Comparison of ENCODE assay signal across 8 cellular contexts in genomic region chr1:247078315-247079140, GRCh38. TPM values are rescaled to one million over a fixed set of nuclear protein-coding genes. Genes with fewer than 3 reads are reported as not detected.
DNase-seq lines count a peak whose midpoint lies in the region; ATAC-seq and TF ChIP-seq lines count a peak whose summit lies in the region.

Gene ZNF670, minus strand, starts transcription at chr1:247078811. Its CDS starts 215 bp downstream, at chr1:247078596.

- no peak within 1 kb of the TSS for H2BK120ac ChIP-seq in mesendoderm (ENCODE audit: low read depth, low read length)

- H3K4ac ChIP-seq in mesendoderm (ENCODE audit: low read depth, low read length): peak within 1 kb of the TSS; percentile 92

- DNase-seq in CD8-positive, alpha-beta T cell: peak; percentile 57 to 83 (median 81)
- DNase-seq in HK-2 (ENCODE audit: unreplicated experiment) (peak; percentile 98), NCI-H82 treated with DMSO at 0.1 percent for 48 hours (lab: John Stamatoyannopoulos, UW; ENCODE audit: unreplicated experiment) (peak; percentile 94), mesendoderm (peak; percentile 99)
- DNase-seq in activated CD8-positive, alpha-beta T cell treated with anti-CD3 and anti-CD28 coated beads, Interleukin-2, amount 10 ng/mL, durations not matched to agents 7 days and 5 days: peak; percentile 86
- peak; percentile 54 to 65 (median 57) for DNase-seq in effector memory CD8-positive, alpha-beta T cell
- peak; percentile 71 for DNase-seq in stimulated activated CD8-positive, alpha-beta memory T cell treated with anti-CD3 and anti-CD28 coated beads, Interleukin-12 subunit alpha, Interleukin-12 subunit beta, amount 100 ng/mL, for 4 hours (ENCODE audit: low read depth)

- H3K56ac ChIP-seq in mesendoderm (ENCODE audit: low read length): peak within 1 kb of the TSS; percentile 96

- no peak for TF ChIP-seq CTCF in CD8-positive, alpha-beta T cell (IDR thresholded peaks at IDR 0.05)

- peak within 1 kb of the TSS; percentile 94 for H3K9ac ChIP-seq in mesendoderm (ENCODE audit: low read length)

- peak within 1 kb of the TSS; percentile 61 for H3K18ac ChIP-seq in mesendoderm (ENCODE audit: low read length)

- no peaks in the 10 kb centered on the region for H3K9me3 ChIP-seq in CD8-positive, alpha-beta T cell (ENCODE audit: low read length)

- H3K36me3 ChIP-seq in CD8-positive, alpha-beta T cell (ENCODE audit: insufficient read depth, low read length): no peaks in the 10 kb centered on the region
- no peaks in the 10 kb centered on the region for H3K36me3 ChIP-seq in mesendoderm (ENCODE audit: control insufficient read depth, insufficient read depth, low read length)

- CTCF ChIA-PET in CD8-positive, alpha-beta T cell (lab: Charles Lee): interaction anchor here (0.5 to 0.6 kb wide), 2 partner anchors 436 to 513 kb away, joined by 3 to 4 read pairs; no protein-coding TSS in a partner anchor
- CTCF ChIA-PET in activated CD8-positive, alpha-beta T cell treated with anti-CD3 and anti-CD28 coated beads, Interleukin-2, amount 10 ng/mL, durations not matched to agents 7 days and 5 days (lab: Charles Lee): interaction anchor here (0.7 kb wide), 1 partner anchor 697 kb away, joined by 5 read pairs; no protein-coding TSS in a partner anchor

- no peak within 1 kb of the TSS for H4K5ac ChIP-seq in mesendoderm (ENCODE audit: low read length)

- H3K23ac ChIP-seq in mesendoderm (ENCODE audit: low read length): peak within 1 kb of the TSS; percentile 57

- no peak within 1 kb of the TSS for H2AK5ac ChIP-seq in mesendoderm (ENCODE audit: low read length)

- POLR2A ChIA-PET in CD8-positive, alpha-beta T cell (lab: Charles Lee): interaction anchor here (1.3 kb wide), 1 partner anchor 132 kb away, joined by 5 read pairs; no protein-coding TSS in a partner anchor
- POLR2A ChIA-PET in activated CD8-positive, alpha-beta T cell treated with anti-CD3 and anti-CD28 coated beads, Interleukin-2, amount 10 ng/mL, durations not matched to agents 7 days and 5 days (lab: Charles Lee): interaction anchor here (1.4 kb wide), 1 partner anchor 95 kb away, joined by 3 read pairs; no protein-coding TSS in a partner anchor

- H2BK5ac ChIP-seq in mesendoderm (ENCODE audit: low read length): peak within 1 kb of the TSS; percentile 52

- peak within 1 kb of the TSS; percentile 80 for H3K4me3 ChIP-seq in CD8-positive, alpha-beta T cell (ENCODE audit: low read depth, low read length)
- H3K4me3 ChIP-seq in mesendoderm (ENCODE audit: low read length): peak within 1 kb of the TSS; percentile 94

- H3K9me3 Mint-ChIP-seq in CD8-positive, alpha-beta T cell: peaks cover 5% of the 10 kb centered on the region
- no peaks in the 10 kb centered on the region for H3K9me3 Mint-ChIP-seq in activated CD8-positive, alpha-beta T cell treated with anti-CD3 and anti-CD28 coated beads, Interleukin-2, amount 10 ng/mL, durations not matched to agents 7 days and 5 days (ENCODE audit: insufficient read depth)
- no peaks in the 10 kb centered on the region for H3K9me3 Mint-ChIP-seq in effector memory CD8-positive, alpha-beta T cell

- peaks cover 11% of the 10 kb centered on the region for H3K79me1 ChIP-seq in mesendoderm (ENCODE audit: low read length)

- peak; percentile 99 for ATAC-seq in CD8-positive, alpha-beta T cell
- ATAC-seq in GM19455 (IDR thresholded peaks at IDR 0.05; ENCODE audit: unreplicated experiment): peak; percentile 100
- ATAC-seq in activated CD8-positive, alpha-beta T cell treated with anti-CD3 and anti-CD28 coated beads, Interleukin-2, amount 10 ng/mL, durations not matched to agents 7 days and 5 days: peak; percentile 99
- ATAC-seq in effector memory CD8-positive, alpha-beta T cell (replicated peaks): peak; percentile 92

- H3K36me3 Mint-ChIP-seq in CD8-positive, alpha-beta T cell: peaks cover 12% of the 10 kb centered on the region
- peaks cover 7% of the 10 kb centered on the region for H3K36me3 Mint-ChIP-seq in activated CD8-positive, alpha-beta T cell treated with anti-CD3 and anti-CD28 coated beads, Interleukin-2, amount 10 ng/mL, durations not matched to agents 7 days and 5 days (ENCODE audit: low read depth)
- H3K36me3 Mint-ChIP-seq in effector memory CD8-positive, alpha-beta T cell (ENCODE audit: insufficient read depth): peaks cover 12% of the 10 kb centered on the region

- peak within 1 kb of the TSS; percentile 85 for H3K4me2 ChIP-seq in mesendoderm (ENCODE audit: low read length)

- H3K27me3 ChIP-seq in CD8-positive, alpha-beta T cell (ENCODE audit: insufficient read depth, low read length): no peaks in the 10 kb centered on the region
- H3K27me3 ChIP-seq in mesendoderm (ENCODE audit: insufficient read depth, low read length, poor library complexity): no peaks in the 10 kb centered on the region

- H3K27ac ChIP-seq in CD8-positive, alpha-beta T cell (ENCODE audit: low read depth, low read length): peak within 1 kb of the TSS; percentile 37
- H3K27ac ChIP-seq in mesendoderm (ENCODE audit: low read depth, low read length): peak within 1 kb of the TSS; percentile 70

- H3K4me1 Mint-ChIP-seq in CD8-positive, alpha-beta T cell (ENCODE audit: low read depth): peaks cover 34% of the 10 kb centered on the region
- H3K4me1 Mint-ChIP-seq in activated CD8-positive, alpha-beta T cell treated with anti-CD3 and anti-CD28 coated beads, Interleukin-2, amount 10 ng/mL, durations not matched to agents 7 days and 5 days (ENCODE audit: low read depth): peaks cover 20% of the 10 kb centered on the region
- peaks cover 31% of the 10 kb centered on the region in 2 donors for H3K4me1 Mint-ChIP-seq in effector memory CD8-positive, alpha-beta T cell (ENCODE audit: low read depth in 2 of 2)

- peaks cover 7% of the 10 kb centered on the region for H3K4me1 ChIP-seq in CD8-positive, alpha-beta T cell (ENCODE audit: insufficient read depth, low read length)
- H3K4me1 ChIP-seq in mesendoderm (ENCODE audit: control insufficient read depth, low read depth, low read length): no peaks in the 10 kb centered on the region

- H3K27me3 Mint-ChIP-seq in CD8-positive, alpha-beta T cell (ENCODE audit: low read depth): no peaks in the 10 kb centered on the region
- H3K27me3 Mint-ChIP-seq in activated CD8-positive, alpha-beta T cell treated with anti-CD3 and anti-CD28 coated beads, Interleukin-2, amount 10 ng/mL, durations not matched to agents 7 days and 5 days (ENCODE audit: low read depth): peaks cover 9% of the 10 kb centered on the region
- peaks cover 0 to 13% of the 10 kb centered on the region in 2 donors for H3K27me3 Mint-ChIP-seq in effector memory CD8-positive, alpha-beta T cell

- WGBS in mesendoderm (ENCODE audit: extremely low coverage, insufficient coverage, low lambda C conversion rate): no CpG with 5 or more reads among the region's 54 CpGs

- peak within 1 kb of the TSS; percentile 89 for H3K4me3 Mint-ChIP-seq in CD8-positive, alpha-beta T cell
- H3K4me3 Mint-ChIP-seq in activated CD8-positive, alpha-beta T cell treated with anti-CD3 and anti-CD28 coated beads, Interleukin-2, amount 10 ng/mL, durations not matched to agents 7 days and 5 days: peak within 1 kb of the TSS; percentile 77
- peak within 1 kb of the TSS; percentile 89 to 94 for H3K4me3 Mint-ChIP-seq in effector memory CD8-positive, alpha-beta T cell

- peak within 1 kb of the TSS; percentile 67 for H4K8ac ChIP-seq in mesendoderm (ENCODE audit: low read depth, low read length)

- peak within 1 kb of the TSS; percentile 78 for H3K27ac Mint-ChIP-seq in CD8-positive, alpha-beta T cell
- peak within 1 kb of the TSS; percentile 68 for H3K27ac Mint-ChIP-seq in activated CD8-positive, alpha-beta T cell treated with anti-CD3 and anti-CD28 coated beads, Interleukin-2, amount 10 ng/mL, durations not matched to agents 7 days and 5 days
- H3K27ac Mint-ChIP-seq in effector memory CD8-positive, alpha-beta T cell: peak within 1 kb of the TSS; percentile 93

- H3K79me2 ChIP-seq in mesendoderm (ENCODE audit: control insufficient read depth, insufficient read depth, low read length): peaks cover 34% of the 10 kb centered on the region

- intact Hi-C loops in CD8-positive, alpha-beta T cell (cut with DNase I, micrococcal nuclease): loop anchor here (1.0 to 10.0 kb wide), 6 partner anchors 26 to 254 kb away; partner anchors contain the start of genes AHCTF1 (in 2 of the 2), ZNF496 (in 1 of the 2) and ZNF669 (in 1 of the 2)

- no peak within 1 kb of the TSS for H2BK15ac ChIP-seq in mesendoderm (replicated peaks; ENCODE audit: low read depth)

RNA-seq across cellular contexts. Expression of gene ZNF670, which starts in this region (rescaled TPM):
- total RNA-seq in CD8-positive, alpha-beta T cell: under 1 TPM in 1 of 2 experiments, not detected in 1; 0.17 TPM
- under 1 TPM; 0.34 to 0.84 TPM for total RNA-seq in activated CD8-positive, alpha-beta T cell treated with anti-CD3 and anti-CD28 coated beads, Interleukin-2, amount 10 ng/mL, durations not matched to agents 7 days and 5 days
- 6.5 TPM for polyA plus RNA-seq in mesendoderm (2013, experiment 1 of 2)
- polyA plus RNA-seq in mesendoderm (2013, experiment 2 of 2): 5.9 TPM

Comparison
In these comparisons a context has a peak if more than half of its experiments do, and no peak if none do; other contexts are left out.
1. Peak in every context shown above with its lines: DNase-seq, ATAC-seq, H3K4me3 ChIP-seq and H3K27ac ChIP-seq.
2. Peak in DNase-seq, ATAC-seq, H3K4me3 ChIP-seq and H3K27ac ChIP-seq in CD8-positive, alpha-beta T cell; RNA of the gene not detected or under 1 TPM.
3. Peak in DNase-seq and ATAC-seq in activated CD8-positive, alpha-beta T cell treated with anti-CD3 and anti-CD28 coated beads, Interleukin-2, amount 10 ng/mL, durations not matched to agents 7 days and 5 days; RNA of the gene not detected or under 1 TPM.